1 cellular context compared by ENCODE assay signal in genomic region chr5:132497488-132497997, GRCh38.
TF ChIP-seq lines count a peak whose summit lies in the region.

No MANE protein-coding gene starts in this region.

TF ChIP-seq in HepG2, 621 proteins besides CTCF, POLR2A, EP300 and RAD21 (continued from another document):
- no peak for TF ChIP-seq NR2F1 (CRISPR knock-in tag; IDR thresholded peaks at IDR 0.05)
- TF ChIP-seq ZNF496 (CRISPR knock-in tag; IDR thresholded peaks at IDR 0.05; ENCODE audit: insufficient replicate concordance), result no peak
- TF ChIP-seq POGK (CRISPR knock-in tag; conservative IDR thresholded peaks at IDR 0.05), result no peak
- TF ChIP-seq ETV5 (CRISPR knock-in tag; IDR thresholded peaks at IDR 0.05; ENCODE audit: borderline replicate concordance), result peak; percentile 22; the same call in 1 of the 2 replicates
- TF ChIP-seq GLMP (CRISPR knock-in tag; IDR thresholded peaks at IDR 0.05; ENCODE audit: borderline replicate concordance), result no peak
- TF ChIP-seq GPN1 (CRISPR knock-in tag; IDR thresholded peaks at IDR 0.05; ENCODE audit: borderline replicate concordance), result no peak
- TF ChIP-seq CBX2 (IDR thresholded peaks at IDR 0.05; ENCODE audit: low read depth, low read length), result no peak
- TF ChIP-seq CBX2 (CRISPR knock-in tag; IDR thresholded peaks at IDR 0.05; ENCODE audit: low read depth), result no peak
- no peak for TF ChIP-seq HNRNPLL (IDR thresholded peaks at IDR 0.05; ENCODE audit: low read depth, low read length, poor library complexity, severe bottlenecking)
- TF ChIP-seq TCF7 (IDR thresholded peaks at IDR 0.05; ENCODE audit: low read depth), result no peak
- no peak for TF ChIP-seq CENPBD1 (CRISPR knock-in tag; IDR thresholded peaks at IDR 0.05; ENCODE audit: borderline replicate concordance, low read depth)
- TF ChIP-seq PPARG (CRISPR knock-in tag; conservative IDR thresholded peaks at IDR 0.05), result no peak
- no peak for TF ChIP-seq RFXANK (CRISPR knock-in tag; IDR thresholded peaks at IDR 0.05)
- TF ChIP-seq ARID3A (IDR thresholded peaks at IDR 0.05; ENCODE audit: low read depth, low read length), result no peak
- TF ChIP-seq KAT2B (IDR thresholded peaks at IDR 0.05; ENCODE audit: borderline replicate concordance, low read depth, low read length), result no peak
- no peak for TF ChIP-seq KLF12 (CRISPR knock-in tag; IDR thresholded peaks at IDR 0.05; ENCODE audit: borderline replicate concordance)
- no peak for TF ChIP-seq KDM6A (CRISPR knock-in tag; IDR thresholded peaks at IDR 0.05; ENCODE audit: low read depth)
- peak; percentile 15; the same call in 1 of the 2 replicates for TF ChIP-seq NRL (CRISPR knock-in tag; IDR thresholded peaks at IDR 0.05; ENCODE audit: borderline replicate concordance)
- TF ChIP-seq ARNTL (CRISPR knock-in tag; IDR thresholded peaks at IDR 0.05), result no peak
- no peak for TF ChIP-seq FOXP1 (IDR thresholded peaks at IDR 0.05)
- no peak for TF ChIP-seq FOXP1 (CRISPR knock-in tag; IDR thresholded peaks at IDR 0.05)
- no peak for TF ChIP-seq BCL6 (CRISPR knock-in tag; IDR thresholded peaks at IDR 0.05)
- TF ChIP-seq STAT5B (CRISPR knock-in tag; IDR thresholded peaks at IDR 0.05), result no peak
- peak; percentile 82 for TF ChIP-seq FOSL2 (CRISPR knock-in tag; IDR thresholded peaks at IDR 0.05)
- no peak for TF ChIP-seq ATF2 (CRISPR knock-in tag; IDR thresholded peaks at IDR 0.05)
- no peak for TF ChIP-seq RBM39 (IDR thresholded peaks at IDR 0.05; ENCODE audit: low read depth, low read length, poor library complexity, severe bottlenecking)
- peak; percentile 66 for TF ChIP-seq TEAD3 (CRISPR knock-in tag; optimal IDR thresholded peaks at IDR 0.05; ENCODE audit: borderline replicate concordance)
- TF ChIP-seq KDM2A (CRISPR knock-in tag; IDR thresholded peaks at IDR 0.05; ENCODE audit: borderline replicate concordance, low read depth), result no peak
- TF ChIP-seq DMTF1 (CRISPR knock-in tag; IDR thresholded peaks at IDR 0.05), result no peak
